ENCODE assay signal across 2 cellular contexts in genomic region chr2:207660994-207661393, GRCh38.
TF ChIP-seq lines count a peak whose summit lies in the region.

No MANE protein-coding gene starts in this region.

TF ChIP-seq in A549, 52 proteins besides CTCF, POLR2A, EP300 and RAD21:
- TF ChIP-seq RNF2 (IDR thresholded peaks at IDR 0.05; ENCODE audit: borderline replicate concordance, low read depth) (no peak), EHF (CRISPR knock-in tag; IDR thresholded peaks at IDR 0.05) (no peak), HOXB5 (CRISPR knock-in tag; IDR thresholded peaks at IDR 0.05) (no peak), MAX (IDR thresholded peaks at IDR 0.05) (no peak), JUNB (IDR thresholded peaks at IDR 0.05) (no peak), BCL3 (IDR thresholded peaks at IDR 0.05) (no peak), NPAS2 (CRISPR knock-in tag; IDR thresholded peaks at IDR 0.05; ENCODE audit: borderline replicate concordance) (no peak), CEBPB (IDR thresholded peaks at IDR 0.05) (no peak), POLR2AphosphoS2 (conservative IDR thresholded peaks at IDR 0.05; ENCODE audit: low read length) (no peak)

TF ChIP-seq in IMR-90, 13 proteins besides CTCF, POLR2A, EP300 and RAD21:
- TF ChIP-seq MXI1 (IDR thresholded peaks at IDR 0.05; ENCODE audit: borderline replicate concordance, low read depth, low read length) (no peak), SMC3 (IDR thresholded peaks at IDR 0.05; ENCODE audit: low read depth, low read length) (no peak)
